8 cellular contexts compared by ENCODE assay signal in the genomic region with DNA sequence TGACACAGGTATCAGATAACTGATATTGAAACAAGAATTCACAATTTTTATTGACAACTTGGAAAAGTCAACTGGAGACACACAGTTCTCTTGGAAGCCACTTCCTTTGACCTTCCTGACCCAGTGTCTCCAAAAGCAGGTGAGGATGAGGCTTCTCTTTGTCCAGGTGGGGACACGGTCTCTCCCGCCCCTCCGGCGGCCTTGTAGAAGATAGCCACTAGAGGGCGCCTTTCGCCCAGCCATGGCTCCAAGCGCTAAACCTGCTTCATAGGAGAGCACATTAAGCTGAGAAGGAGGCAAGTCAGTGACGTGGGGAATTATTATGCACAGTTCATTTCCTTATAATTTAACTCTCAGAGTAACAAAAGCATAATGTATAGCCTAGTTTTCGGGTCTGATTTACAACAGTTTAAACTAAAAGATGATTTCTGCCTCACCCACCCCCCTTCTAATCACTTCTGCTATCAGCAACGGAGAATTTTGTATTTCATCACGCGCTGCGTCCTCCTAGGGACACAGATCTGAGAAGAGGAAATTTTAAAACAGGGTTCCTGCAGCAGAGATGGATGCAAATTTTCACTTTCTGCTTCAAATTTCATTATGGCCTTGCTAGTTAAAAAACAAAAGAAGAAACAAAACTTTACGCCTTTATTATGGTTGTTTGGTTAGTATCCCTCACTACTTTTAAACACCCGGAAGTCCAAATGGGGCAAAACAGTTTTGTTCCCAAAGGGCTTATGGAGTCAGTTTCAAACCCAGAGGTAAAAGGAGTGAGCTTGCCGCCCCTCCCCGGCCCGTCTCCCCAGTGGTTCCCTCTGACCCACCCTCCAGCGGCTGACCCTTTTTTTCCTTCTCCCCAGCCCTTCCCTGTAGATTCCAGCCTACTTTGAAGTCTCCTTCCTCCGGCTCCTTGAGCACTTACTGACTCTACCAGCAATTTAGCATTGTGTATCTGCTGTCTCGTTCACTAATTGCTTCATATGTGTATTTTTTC.
DNase-seq lines count a peak whose midpoint lies in the region; ATAC-seq and TF ChIP-seq lines count a peak whose summit lies in the region.

No MANE protein-coding gene starts in this region.

- no peak overlapping the region for H2AFZ ChIP-seq in HCT116 (ENCODE audit: low read depth, low read length, poor library complexity, severe bottlenecking)

- TF ChIP-seq POLR2A in HCT116 (IDR thresholded peaks at IDR 0.05; ENCODE audit: borderline replicate concordance, extremely low read depth, insufficient read depth, insufficient read length) (no peak), transverse colon (IDR thresholded peaks at IDR 0.05) (no peak)

- H3K9me2 ChIP-seq in HCT116 (ENCODE audit: insufficient read depth): no peaks in the 10 kb centered on the region

- peak; percentile 73 to 98 (median 90) for TF ChIP-seq CTCF in HCT116 (IDR thresholded peaks at IDR 0.05 in 2 of 3, conservative IDR thresholded peaks at IDR 0.05 in 1 of 3; ENCODE audit: borderline replicate concordance in 1 of 3, insufficient read depth in 1 of 3, low read depth in 2 of 3, low read length in 2 of 3)
- TF ChIP-seq CTCF in transverse colon (IDR thresholded peaks at IDR 0.05): peak; percentile 87 to 96 (median 93)

- CTCF ChIA-PET in HCT116 (lab: Charles Lee): interaction anchor here (0.7 to 1.3 kb wide), 8 partner anchors 9 to 120 kb away, joined by 3 to 19 read pairs (median 5); no protein-coding TSS in a partner anchor

- BruUV-seq in HCT116 (replicated peaks; lab: Mats Ljungman, UMichigan): no TSS peak

- H3K36me3 ChIP-seq in HCT116 (ENCODE audit: control insufficient read depth in 1 of 2, insufficient read depth in 2 of 2, low read length in 2 of 2): no peaks in the 10 kb centered on the region
- no peaks in the 10 kb centered on the region for H3K36me3 ChIP-seq in MG63
- H3K36me3 ChIP-seq in SK-N-MC (ENCODE audit: insufficient read depth, low read length): no peaks in the 10 kb centered on the region
- no peaks in the 10 kb centered on the region for H3K36me3 ChIP-seq in transverse colon

- 16 to 18% methylated on average over 10 to 19 of the region's 21 CpGs for WGBS in transverse colon (ENCODE audit: low coverage in 1 of 2), 2 donors

- RAD21 ChIA-PET in HCT116 (lab: Charles Lee; ENCODE audit: low non-redundant PET in 1 of 2, low total read pairs in 2 of 2, uncharacterized antibody in 2 of 2, unreplicated experiment in 2 of 2): interaction anchor here (0.7 to 0.8 kb wide), 2 partner anchors 77 to 132 kb away, joined by 3 read pairs; no protein-coding TSS in a partner anchor

- TF ChIP-seq EP300 in transverse colon (IDR thresholded peaks at IDR 0.05; ENCODE audit: low read depth): no peak

- no peak overlapping the region for H3K9ac ChIP-seq in HCT116 (ENCODE audit: low read length)
- H3K9ac ChIP-seq in SK-N-MC (ENCODE audit: insufficient read length): no peak overlapping the region

- H3K27me3 ChIP-seq in HCT116 (ENCODE audit: insufficient read depth, low read length) (peaks cover 4% of the 10 kb centered on the region; the same call in 1 of the 2 replicates), MG63 (0 out of 2 replicates have a peak, but pooled peaks cover 2% of the 10 kb centered on the region), transverse colon (no peaks in the 10 kb centered on the region)

- peak; percentile 91 for TF ChIP-seq RAD21 in HCT116 (IDR thresholded peaks at IDR 0.05; ENCODE audit: low read depth)

- no peak overlapping the region for H3K4me3 ChIP-seq in HCT116 (replicated peaks in 1 of 2; ENCODE audit: low read depth in 1 of 2, low read length in 2 of 2)
- peak overlapping the region; percentile 3; the same call in 1 of the 2 replicates for H3K4me3 ChIP-seq in MG63
- peak overlapping the region; percentile 70 for H3K4me3 ChIP-seq in SK-N-MC
- peak overlapping the region; percentile 2 to 47 (median 32) for H3K4me3 ChIP-seq in transverse colon

- H3K79me2 ChIP-seq in HCT116 (ENCODE audit: insufficient read depth, low read length): no peaks in the 10 kb centered on the region

- DNase-seq in GDM1 (lab: John Stamatoyannopoulos, UW) (peak; percentile 51), HCT116 (ENCODE audit: low read depth, low spot score) (peak; percentile 60), MG63 (peak; percentile 53), SK-N-MC (ENCODE audit: low read depth, low spot score) (peak; percentile 44), Right ventricle myocardium superior (peak; percentile 80), pons (ENCODE audit: low spot score) (peak; percentile 82), transverse colon (peak; percentile 83)
- DNase-seq in activated naive CD4-positive, alpha-beta T cell treated with anti-CD3 and anti-CD28 coated beads, Interleukin-2, amount 50 U/mL, for 16 hours: peak; percentile 77

- H3K4me1 ChIP-seq in HCT116 (ENCODE audit: control insufficient read depth in 1 of 2, insufficient read depth in 2 of 2, low read length in 2 of 2) (no peaks in the 10 kb centered on the region), transverse colon (peaks cover 0 to 6% (median 3%) of the 10 kb centered on the region in 4 donors)

- H3K27ac ChIP-seq in HCT116 (ENCODE audit: low read depth, low read length): no peak overlapping the region
- H3K27ac ChIP-seq in SK-N-MC: no peak overlapping the region
- peak overlapping the region; percentile 13 to 46 (median 43) for H3K27ac ChIP-seq in transverse colon

- in situ Hi-C loops in transverse colon (cut with MboI; ENCODE audit: low pct_ligation_motif_present in 1 of 4, low pct_unique_long_range_greater_than_20kb in 1 of 4, low sequenced_read_pairs in 3 of 4): no loop called here

- POLR2A ChIA-PET in HCT116 (lab: Charles Lee): no interaction called here

- no peaks in the 10 kb centered on the region for H3K9me3 ChIP-seq in HCT116 (ENCODE audit: control insufficient read depth in 1 of 2, insufficient read depth in 1 of 2, low read depth in 1 of 2, low read length in 2 of 2)
- H3K9me3 ChIP-seq in MG63: no peaks in the 10 kb centered on the region
- no peaks in the 10 kb centered on the region; the same call in 1 of the 2 replicates for H3K9me3 ChIP-seq in SK-N-MC (ENCODE audit: low read depth, low read length)
- H3K9me3 ChIP-seq in transverse colon: no peaks in the 10 kb centered on the region

- no peak overlapping the region for H3K4me2 ChIP-seq in HCT116 (ENCODE audit: low read length)

- peak; percentile 100 for ATAC-seq in HCT116
- peak; percentile 99 for ATAC-seq in Right ventricle myocardium superior (ENCODE audit: poor library complexity)

- H4K20me1 ChIP-seq in HCT116 (ENCODE audit: insufficient read depth): no peaks in the 10 kb centered on the region

- intact Hi-C loops in HCT116 (cut with micrococcal nuclease) (loop anchor here (1.0 to 10.0 kb wide), 4 partner anchors 33 to 1782 kb away; a partner anchor contains a TSS), Right ventricle myocardium superior (cut with DNase I) (no loop called here), transverse colon (cut with DNase I; ENCODE audit: low total_unique reads) (no loop called here)

TF ChIP-seq in HCT116, 20 proteins besides CTCF, POLR2A, EP300 and RAD21:
- TF ChIP-seq, protein P1, sequence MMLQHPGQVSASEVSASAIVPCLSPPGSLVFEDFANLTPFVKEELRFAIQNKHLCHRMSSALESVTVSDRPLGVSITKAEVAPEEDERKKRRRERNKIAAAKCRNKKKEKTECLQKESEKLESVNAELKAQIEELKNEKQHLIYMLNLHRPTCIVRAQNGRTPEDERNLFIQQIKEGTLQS (IDR thresholded peaks at IDR 0.05): no peak
- TF ChIP-seq YY1 (IDR thresholded peaks at IDR 0.05; ENCODE audit: extremely low read depth, insufficient replicate concordance, low read depth, low read length): no peak

Comparison
In these comparisons a context has a peak if more than half of its experiments do, and no peak if none do; other contexts are left out.
1. H3K27ac ChIP-seq: peak in transverse colon (4 of 4); none in HCT116 (single experiment) and SK-N-MC (single experiment).
2. H3K4me3 ChIP-seq: peak in MG63 (single experiment), SK-N-MC (single experiment) and transverse colon (4 of 4); none in HCT116 (0 of 2).
3. Peak in every context shown above with its lines, with median percentiles within 50 percentile points of each other: DNase-seq.